1 cellular context compared by ENCODE assay signal in genomic region chr22:32200752-32201151, GRCh38.
TF ChIP-seq lines count a peak whose summit lies in the region.

No MANE protein-coding gene starts in this region.

TF ChIP-seq in GM23338, 12 proteins besides CTCF, POLR2A, EP300 and RAD21:
- TF ChIP-seq POLR2AphosphoS5 (IDR thresholded peaks at IDR 0.05; ENCODE audit: low read depth) (no peak), NANOG (IDR thresholded peaks at IDR 0.05; ENCODE audit: borderline replicate concordance) (no peak), JUNB (IDR thresholded peaks at IDR 0.05; ENCODE audit: unreplicated experiment) (no peak), EZH2phosphoT487 (IDR thresholded peaks at IDR 0.05; ENCODE audit: unreplicated experiment) (no peak), ZNF114 (CRISPR knock-in tag; IDR thresholded peaks at IDR 0.05) (no peak), REST (IDR thresholded peaks at IDR 0.05; ENCODE audit: unreplicated experiment) (no peak), ZNF331 (CRISPR knock-in tag; IDR thresholded peaks at IDR 0.05; ENCODE audit: low read depth) (no peak), STAT1 (IDR thresholded peaks at IDR 0.05; ENCODE audit: unreplicated experiment) (no peak), ETS1 (IDR thresholded peaks at IDR 0.05) (no peak), ZNF462 (CRISPR knock-in tag; IDR thresholded peaks at IDR 0.05) (no peak), EZH2 (IDR thresholded peaks at IDR 0.05; ENCODE audit: low read depth, unreplicated experiment) (no peak), CREB1 (CRISPR knock-in tag; IDR thresholded peaks at IDR 0.05; ENCODE audit: low read depth) (no peak)
TF ChIP-seq in GM23338: peak in this region for 0.
